In genomic region chr1:225572422-225572821, GRCh38 we compare ENCODE assay signal across 13 cellular contexts.
DNase-seq lines count a peak whose midpoint lies in the region; ATAC-seq and TF ChIP-seq lines count a peak whose summit lies in the region.
"Had no signal": no experiment of that assay in that cellular context is flagged by ENCODE, and none has a peak within 500 bp of the region (broad histone marks: within the 10 kb centered on the region; RNA-seq: fewer than 3 reads in every experiment).

No MANE protein-coding gene starts in this region.

- intact Hi-C loops in PC-3 (cut with micrococcal nuclease) = no loop called here

- no TSS peak for BruUV-seq in PC-3 (replicated peaks; lab: Mats Ljungman, UMichigan)

- H3K4me2 ChIP-seq in PC-3 (ENCODE audit: low read length) = no peak overlapping the region
- H3K4me2 ChIP-seq in neural progenitor cell = no peak overlapping the region

- H3K27me3 Mint-ChIP-seq in osteocyte (ENCODE audit: unreplicated experiment) (no peaks in the 10 kb centered on the region), neural progenitor cell (ENCODE audit: insufficient read depth, low read depth) (no peaks in the 10 kb centered on the region)
- H3K27me3 Mint-ChIP-seq: stimulated activated naive CD8-positive, alpha-beta T cell treated with anti-CD3 and anti-CD28 coated beads, Interleukin-15, Interleukin-2, amounts not matched to agents 100 ng/mL and 50 ng/mL, for 24 hours had no signal

- in situ Hi-C loops in HAP-1 (cut with MboI; ENCODE audit: low sequenced_read_pairs) = no loop called here

- H3K4me3 Mint-ChIP-seq in osteocyte (ENCODE audit: unreplicated experiment) (no peak overlapping the region), neural progenitor cell (no peak overlapping the region)
- H3K4me3 Mint-ChIP-seq: stimulated activated naive CD8-positive, alpha-beta T cell treated with anti-CD3 and anti-CD28 coated beads, Interleukin-15, Interleukin-2, amounts not matched to agents 100 ng/mL and 50 ng/mL, for 24 hours had no signal

- POLR2A ChIA-PET in PC-3 (lab: Charles Lee; ENCODE audit: unreplicated experiment) = no interaction called here

- DNase-seq in EH (ENCODE audit: low read depth) (peak; percentile 83), PC-3 (peak; percentile 37), epithelial cell of esophagus (ENCODE audit: low read depth) (peak; percentile 21), osteocyte (ENCODE audit: extremely low spot score, unreplicated experiment) (no peak), 8988T (no peak), HAP-1 (ENCODE audit: low spot score in 2 of 2) (no peak), neural progenitor cell (ENCODE audit: low spot score) (no peak)
- DNase-seq: body of pancreas, DND-41, MV-4-11, nucleus accumbens had no signal

- peaks cover 4% of the 10 kb centered on the region for H3K36me3 Mint-ChIP-seq in osteocyte (ENCODE audit: unreplicated experiment)
- peaks cover 4% of the 10 kb centered on the region for H3K36me3 Mint-ChIP-seq in neural progenitor cell

- H3K9me3 Mint-ChIP-seq in osteocyte (ENCODE audit: unreplicated experiment) (no peaks in the 10 kb centered on the region), neural progenitor cell (no peaks in the 10 kb centered on the region)
- H3K9me3 Mint-ChIP-seq: stimulated activated naive CD8-positive, alpha-beta T cell treated with anti-CD3 and anti-CD28 coated beads, Interleukin-15, Interleukin-2, amounts not matched to agents 100 ng/mL and 50 ng/mL, for 24 hours had no signal

- no peaks in the 10 kb centered on the region for H3F3A ChIP-seq in PC-3 (ENCODE audit: low read length, unreplicated experiment)
- H3F3A ChIP-seq in neural progenitor cell (ENCODE audit: low read depth) = no peaks in the 10 kb centered on the region

- H3K9me2 ChIP-seq in PC-3 (replicated peaks; ENCODE audit: low read length) = no peaks in the 10 kb centered on the region

- peaks cover 91% of the 10 kb centered on the region for H3K79me2 ChIP-seq in PC-3 (ENCODE audit: low read length)
- peaks cover 98% of the 10 kb centered on the region for H3K79me2 ChIP-seq in neural progenitor cell (ENCODE audit: low read depth)

- H3K27ac ChIP-seq in PC-3 (ENCODE audit: low read length) (no peak overlapping the region), neural progenitor cell (no peak overlapping the region)
- H3K27ac ChIP-seq: body of pancreas had no signal

- H3K9ac ChIP-seq in PC-3 (ENCODE audit: low read length) (no peak overlapping the region), neural progenitor cell (no peak overlapping the region)

- H3K4me1 ChIP-seq in PC-3 (ENCODE audit: insufficient read depth, low read length) (no peaks in the 10 kb centered on the region), HAP-1 (peaks cover 15% of the 10 kb centered on the region), neural progenitor cell (peaks cover 7% of the 10 kb centered on the region)

- CTCF ChIA-PET in PC-3 (lab: Charles Lee) = no interaction called here

- no peak overlapping the region for H3K4me3 ChIP-seq in PC-3 (ENCODE audit: low read length)
- no peak overlapping the region for H3K4me3 ChIP-seq in epithelial cell of esophagus (ENCODE audit: low read length)
- no peak overlapping the region for H3K4me3 ChIP-seq in HAP-1
- H3K4me3 ChIP-seq in neural progenitor cell = no peak overlapping the region
- H3K4me3 ChIP-seq: body of pancreas had no signal

- no peaks in the 10 kb centered on the region for H3K36me3 ChIP-seq in PC-3 (ENCODE audit: low read depth, low read length)
- H3K36me3 ChIP-seq in HAP-1 (replicated peaks) = no peaks in the 10 kb centered on the region
- H3K36me3 ChIP-seq in neural progenitor cell = no peaks in the 10 kb centered on the region

- peak; percentile 76 for ATAC-seq in PC-3
- no peak for ATAC-seq in GM19395 (IDR thresholded peaks at IDR 0.05; ENCODE audit: unreplicated experiment)
- ATAC-seq: body of pancreas had no signal

- H4K20me1 ChIP-seq in PC-3 (ENCODE audit: low read length) = peaks cover 11% of the 10 kb centered on the region; the same call in 1 of the 2 replicates
- H4K20me1 ChIP-seq in neural progenitor cell (ENCODE audit: low read depth) = peaks cover 93% of the 10 kb centered on the region

- H3K4me1 Mint-ChIP-seq in osteocyte (ENCODE audit: unreplicated experiment) (peaks cover 50% of the 10 kb centered on the region), neural progenitor cell (peaks cover 29% of the 10 kb centered on the region)

- H2AFZ ChIP-seq in PC-3 (ENCODE audit: low read length) (no peak overlapping the region), neural progenitor cell (replicated peaks) (no peak overlapping the region)

- no peak overlapping the region for H3K27ac Mint-ChIP-seq in osteocyte (ENCODE audit: unreplicated experiment)
- H3K27ac Mint-ChIP-seq in neural progenitor cell = no peak overlapping the region
- H3K27ac Mint-ChIP-seq: stimulated activated naive CD8-positive, alpha-beta T cell treated with anti-CD3 and anti-CD28 coated beads, Interleukin-15, Interleukin-2, amounts not matched to agents 100 ng/mL and 50 ng/mL, for 24 hours had no signal

- H3K27me3 ChIP-seq in PC-3 (ENCODE audit: low read length) (no peaks in the 10 kb centered on the region), HAP-1 (ENCODE audit: low read depth) (no peaks in the 10 kb centered on the region), neural progenitor cell (no peaks in the 10 kb centered on the region)
- H3K27me3 ChIP-seq: body of pancreas had no signal

- H3K9me3 ChIP-seq in PC-3 (ENCODE audit: low read length) (no peaks in the 10 kb centered on the region), HAP-1 (no peaks in the 10 kb centered on the region), neural progenitor cell (ENCODE audit: low read depth) (no peaks in the 10 kb centered on the region)
- H3K9me3 ChIP-seq: body of pancreas had no signal

- TF ChIP-seq CTCF in PC-3 (conservative IDR thresholded peaks at IDR 0.05; ENCODE audit: low read depth, low read length) (peak; percentile 62), epithelial cell of esophagus (IDR thresholded peaks at IDR 0.05; ENCODE audit: insufficient read depth, low read depth, low read length, missing control alignments) (no peak), osteocyte (IDR thresholded peaks at IDR 0.05) (peak; percentile 25), neural progenitor cell (IDR thresholded peaks at IDR 0.05) (no peak)

Comparison
In these comparisons a context has a peak if more than half of its experiments do, and no peak if none do; other contexts are left out.
1. DNase-seq: peak in EH (single experiment), PC-3 (single experiment) and epithelial cell of esophagus (single experiment); none in osteocyte (single experiment), 8988T (single experiment), HAP-1 (0 of 2) and neural progenitor cell (single experiment).
2. CTCF ChIP-seq: peak in PC-3 (single experiment) and osteocyte (single experiment); none in epithelial cell of esophagus (single experiment) and neural progenitor cell (single experiment).